In the genomic region with DNA sequence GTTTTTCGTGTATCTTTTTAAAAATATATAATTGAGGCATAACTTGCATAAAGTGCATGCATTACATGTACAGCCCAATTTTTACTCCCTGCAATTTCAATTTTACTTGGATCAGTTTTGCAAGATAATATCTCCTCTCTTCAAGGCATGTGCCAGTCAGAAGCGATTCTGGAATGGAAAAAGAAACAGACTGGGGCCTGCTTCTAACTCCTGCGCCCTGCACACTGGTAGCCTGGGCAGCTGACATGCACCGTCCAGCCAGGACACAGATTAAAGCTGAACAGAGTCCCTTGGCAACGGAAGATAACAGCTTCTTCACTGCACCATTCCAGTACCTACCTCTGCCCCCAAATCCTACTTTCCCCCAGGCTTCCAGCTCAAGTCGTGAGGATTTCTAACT, we compare ENCODE assay signal across 1 cellular context.
TF ChIP-seq lines count a peak whose summit lies in the region.

No MANE protein-coding gene starts in this region.

TF ChIP-seq in A549, 52 proteins besides CTCF, POLR2A, EP300 and RAD21 (continued from another document):
- TF ChIP-seq, protein P1, sequence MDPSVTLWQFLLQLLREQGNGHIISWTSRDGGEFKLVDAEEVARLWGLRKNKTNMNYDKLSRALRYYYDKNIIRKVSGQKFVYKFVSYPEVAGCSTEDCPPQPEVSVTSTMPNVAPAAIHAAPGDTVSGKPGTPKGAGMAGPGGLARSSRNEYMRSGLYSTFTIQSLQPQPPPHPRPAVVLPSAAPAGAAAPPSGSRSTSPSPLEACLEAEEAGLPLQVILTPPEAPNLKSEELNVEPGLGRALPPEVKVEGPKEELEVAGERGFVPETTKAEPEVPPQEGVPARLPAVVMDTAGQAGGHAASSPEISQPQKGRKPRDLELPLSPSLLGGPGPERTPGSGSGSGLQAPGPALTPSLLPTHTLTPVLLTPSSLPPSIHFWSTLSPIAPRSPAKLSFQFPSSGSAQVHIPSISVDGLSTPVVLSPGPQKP (IDR thresholded peaks at IDR 0.05; ENCODE audit: low read depth, low read length): no peak
- TF ChIP-seq JUN (IDR thresholded peaks at IDR 0.05) (no peak), KDM5A (IDR thresholded peaks at IDR 0.05) (no peak), HOXA7 (CRISPR knock-in tag; IDR thresholded peaks at IDR 0.05) (no peak), USF2 (IDR thresholded peaks at IDR 0.05) (no peak), HEYL (CRISPR knock-in tag; IDR thresholded peaks at IDR 0.05) (no peak), CEBPB (IDR thresholded peaks at IDR 0.05) (no peak), RNF2 (IDR thresholded peaks at IDR 0.05; ENCODE audit: borderline replicate concordance, low read depth) (no peak), CHD4 (IDR thresholded peaks at IDR 0.05; ENCODE audit: borderline replicate concordance) (no peak), ESRRA (IDR thresholded peaks at IDR 0.05; ENCODE audit: borderline replicate concordance, low read length) (no peak), PHF8 (IDR thresholded peaks at IDR 0.05; ENCODE audit: borderline replicate concordance, low read depth) (no peak)
- TF ChIP-seq, protein P2, sequence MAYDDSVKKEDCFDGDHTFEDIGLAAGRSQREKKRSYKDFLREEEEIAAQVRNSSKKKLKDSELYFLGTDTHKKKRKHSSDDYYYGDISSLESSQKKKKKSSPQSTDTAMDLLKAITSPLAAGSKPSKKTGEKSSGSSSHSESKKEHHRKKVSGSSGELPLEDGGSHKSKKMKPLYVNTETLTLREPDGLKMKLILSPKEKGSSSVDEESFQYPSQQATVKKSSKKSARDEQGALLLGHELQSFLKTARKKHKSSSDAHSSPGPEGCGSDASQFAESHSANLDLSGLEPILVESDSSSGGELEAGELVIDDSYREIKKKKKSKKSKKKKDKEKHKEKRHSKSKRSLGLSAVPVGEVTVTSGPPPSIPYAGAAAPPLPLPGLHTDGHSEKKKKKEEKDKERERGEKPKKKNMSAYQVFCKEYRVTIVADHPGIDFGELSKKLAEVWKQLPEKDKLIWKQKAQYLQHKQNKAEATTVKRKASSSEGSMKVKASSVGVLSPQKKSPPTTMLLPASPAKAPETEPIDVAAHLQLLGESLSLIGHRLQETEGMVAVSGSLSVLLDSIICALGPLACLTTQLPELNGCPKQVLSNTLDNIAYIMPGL (CRISPR knock-in tag; IDR thresholded peaks at IDR 0.05; ENCODE audit: borderline replicate concordance): no peak
